ENCODE assay signal across 15 cellular contexts in genomic region chr22:26922804-26923203, GRCh38.
DNase-seq lines count a peak whose midpoint lies in the region; ATAC-seq and TF ChIP-seq lines count a peak whose summit lies in the region.
"Had no signal": no experiment of that assay in that cellular context is flagged by ENCODE, and none has a peak within 500 bp of the region (broad histone marks: within the 10 kb centered on the region; RNA-seq: fewer than 3 reads in every experiment).

No MANE protein-coding gene starts in this region.

- no peaks in the 10 kb centered on the region for H3K4me1 Mint-ChIP-seq in activated naive CD4-positive, alpha-beta T cell treated with anti-CD3 and anti-CD28 coated beads, Interleukin-2, amount 10 ng/mL, durations not matched to agents 7 days and 5 days
- H3K4me1 Mint-ChIP-seq in brain (peaks cover 41% of the 10 kb centered on the region), neural progenitor cell (peaks cover 13% of the 10 kb centered on the region), immature natural killer cell (no peaks in the 10 kb centered on the region)
- H3K4me1 Mint-ChIP-seq: activated CD8-positive, alpha-beta memory T cell treated with anti-CD3 and anti-CD28 coated beads, Interleukin-2, amount 10 ng/mL, durations not matched to agents 7 days and 5 days had no signal

- H3K27me3 ChIP-seq in neural progenitor cell = peaks cover 16% of the 10 kb centered on the region
- H3K27me3 ChIP-seq: left lung had no signal

- H2AFZ ChIP-seq in neural progenitor cell (replicated peaks) = no peak overlapping the region

- no peak overlapping the region for H3K4me3 ChIP-seq in neural progenitor cell
- H3K4me3 ChIP-seq: gastrocnemius medialis, left lung, SJSA1 had no signal

- no peaks in the 10 kb centered on the region for H3K4me1 ChIP-seq in neural progenitor cell
- H3K4me1 ChIP-seq: gastrocnemius medialis, left lung, SJSA1 had no signal

- H4K20me1 ChIP-seq in neural progenitor cell (ENCODE audit: low read depth) = peaks cover 5% of the 10 kb centered on the region

- H3K27ac ChIP-seq in neural progenitor cell = no peak overlapping the region
- H3K27ac ChIP-seq: gastrocnemius medialis, left lung, neutrophil, SJSA1 had no signal

- peak; percentile 35 for DNase-seq in activated naive CD4-positive, alpha-beta T cell treated with anti-CD3 and anti-CD28 coated beads, Interleukin-2, amount 10 ng/mL, durations not matched to agents 7 days and 5 days
- no peak for DNase-seq in activated naive CD4-positive, alpha-beta T cell treated with anti-CD3 and anti-CD28 coated beads, Interleukin-2, amount 50 U/mL, for 72 hours (ENCODE audit: low spot score in 2 of 2)
- DNase-seq in HuH-7.5 (ENCODE audit: low spot score) (peak; percentile 15), neural progenitor cell (ENCODE audit: low spot score) (peak; percentile 66), immature natural killer cell (no peak), NCI-H524 (lab: John Stamatoyannopoulos, UW) (no peak), NCI-H2196 (lab: John Stamatoyannopoulos, UW; ENCODE audit: unreplicated experiment) (no peak)
- DNase-seq: activated CD4-positive, CD25-positive, alpha-beta regulatory T cell; activated CD8-positive, alpha-beta memory T cell treated with anti-CD3 and anti-CD28 coated beads, Interleukin-2, amount 10 ng/mL, durations not matched to agents 7 days and 5 days; gastrocnemius medialis; left lung; NCI-H1417 treated with DMSO at 0.1 percent for 48 hours had no signal

- ATAC-seq in activated naive CD4-positive, alpha-beta T cell treated with anti-CD3 and anti-CD28 coated beads, Interleukin-2, amount 50 U/mL, for 72 hours = no peak
- ATAC-seq: activated CD8-positive, alpha-beta memory T cell treated with anti-CD3 and anti-CD28 coated beads, Interleukin-2, amount 10 ng/mL, durations not matched to agents 7 days and 5 days; gastrocnemius medialis; left lung had no signal

- no peaks in the 10 kb centered on the region for H3K79me2 ChIP-seq in neural progenitor cell (ENCODE audit: low read depth)

- H3K9ac ChIP-seq in neural progenitor cell = no peak overlapping the region

- peaks cover 4% of the 10 kb centered on the region for H3K27me3 Mint-ChIP-seq in activated naive CD4-positive, alpha-beta T cell treated with anti-CD3 and anti-CD28 coated beads, Interleukin-2, amount 10 ng/mL, durations not matched to agents 7 days and 5 days
- peaks cover 25% of the 10 kb centered on the region for H3K27me3 Mint-ChIP-seq in brain
- peaks cover 21% of the 10 kb centered on the region for H3K27me3 Mint-ChIP-seq in neural progenitor cell (ENCODE audit: insufficient read depth, low read depth)
- peaks cover 2 to 6% (median 2%) of the 10 kb centered on the region in 3 donors for H3K27me3 Mint-ChIP-seq in immature natural killer cell (ENCODE audit: low read depth in 3 of 3)
- H3K27me3 Mint-ChIP-seq: activated CD8-positive, alpha-beta memory T cell treated with anti-CD3 and anti-CD28 coated beads, Interleukin-2, amount 10 ng/mL, durations not matched to agents 7 days and 5 days had no signal

- CTCF ChIA-PET in activated naive CD4-positive, alpha-beta T cell treated with anti-CD3 and anti-CD28 coated beads, Interleukin-2, amount 10 ng/mL, durations not matched to agents 7 days and 5 days (lab: Charles Lee) = no interaction called here

- H3K9me3 Mint-ChIP-seq in activated naive CD4-positive, alpha-beta T cell treated with anti-CD3 and anti-CD28 coated beads, Interleukin-2, amount 10 ng/mL, durations not matched to agents 7 days and 5 days = no peaks in the 10 kb centered on the region
- H3K9me3 Mint-ChIP-seq in activated naive CD4-positive, alpha-beta T cell treated with anti-CD3 and anti-CD28 coated beads, Interleukin-2, amount 50 U/mL, for 72 hours = peaks cover 0 to 10% of the 10 kb centered on the region in 2 donors
- H3K9me3 Mint-ChIP-seq in brain (no peaks in the 10 kb centered on the region), neural progenitor cell (no peaks in the 10 kb centered on the region), immature natural killer cell (no peaks in the 10 kb centered on the region)

- no peaks in the 10 kb centered on the region for H3K36me3 Mint-ChIP-seq in activated naive CD4-positive, alpha-beta T cell treated with anti-CD3 and anti-CD28 coated beads, Interleukin-2, amount 10 ng/mL, durations not matched to agents 7 days and 5 days
- H3K36me3 Mint-ChIP-seq in activated naive CD4-positive, alpha-beta T cell treated with anti-CD3 and anti-CD28 coated beads, Interleukin-2, amount 50 U/mL, for 72 hours = no peaks in the 10 kb centered on the region
- H3K36me3 Mint-ChIP-seq in brain (no peaks in the 10 kb centered on the region), neural progenitor cell (no peaks in the 10 kb centered on the region), immature natural killer cell (peaks cover 0 to 4% (median 0%) of the 10 kb centered on the region in 3 donors)
- H3K36me3 Mint-ChIP-seq: activated CD8-positive, alpha-beta memory T cell treated with anti-CD3 and anti-CD28 coated beads, Interleukin-2, amount 10 ng/mL, durations not matched to agents 7 days and 5 days had no signal

- H3K27ac Mint-ChIP-seq in activated naive CD4-positive, alpha-beta T cell treated with anti-CD3 and anti-CD28 coated beads, Interleukin-2, amount 10 ng/mL, durations not matched to agents 7 days and 5 days = no peak overlapping the region
- no peak overlapping the region for H3K27ac Mint-ChIP-seq in activated naive CD4-positive, alpha-beta T cell treated with anti-CD3 and anti-CD28 coated beads, Interleukin-2, amount 50 U/mL, for 72 hours
- peak overlapping the region in 3 of 5 experiments; percentile 5 to 87 (median 59) for H3K27ac Mint-ChIP-seq in brain
- H3K27ac Mint-ChIP-seq in neural progenitor cell = no peak overlapping the region
- H3K27ac Mint-ChIP-seq in immature natural killer cell = no peak overlapping the region
- H3K27ac Mint-ChIP-seq: activated CD8-positive, alpha-beta memory T cell treated with anti-CD3 and anti-CD28 coated beads, Interleukin-2, amount 10 ng/mL, durations not matched to agents 7 days and 5 days had no signal

- H3K36me3 ChIP-seq in neural progenitor cell = no peaks in the 10 kb centered on the region
- H3K36me3 ChIP-seq: gastrocnemius medialis, left lung, neutrophil, SJSA1 had no signal

- H3F3A ChIP-seq in neural progenitor cell (ENCODE audit: low read depth) = no peaks in the 10 kb centered on the region

- TF ChIP-seq CTCF in brain (conservative IDR thresholded peaks at IDR 0.05) (no peak), neural progenitor cell (IDR thresholded peaks at IDR 0.05) (no peak)

- H3K4me2 ChIP-seq in neural progenitor cell = no peak overlapping the region

- no peak overlapping the region for H3K4me3 Mint-ChIP-seq in activated naive CD4-positive, alpha-beta T cell treated with anti-CD3 and anti-CD28 coated beads, Interleukin-2, amount 10 ng/mL, durations not matched to agents 7 days and 5 days
- no peak overlapping the region for H3K4me3 Mint-ChIP-seq in brain
- H3K4me3 Mint-ChIP-seq in neural progenitor cell = no peak overlapping the region
- H3K4me3 Mint-ChIP-seq in immature natural killer cell = no peak overlapping the region
- H3K4me3 Mint-ChIP-seq: activated CD8-positive, alpha-beta memory T cell treated with anti-CD3 and anti-CD28 coated beads, Interleukin-2, amount 10 ng/mL, durations not matched to agents 7 days and 5 days had no signal

- no peaks in the 10 kb centered on the region for H3K9me3 ChIP-seq in neural progenitor cell (ENCODE audit: low read depth)
- H3K9me3 ChIP-seq: gastrocnemius medialis, left lung, neutrophil, SJSA1 had no signal

Comparison
In these comparisons a context has a peak if more than half of its experiments do, and no peak if none do; other contexts are left out.
1. DNase-seq: peak in activated naive CD4-positive, alpha-beta T cell treated with anti-CD3 and anti-CD28 coated beads, Interleukin-2, amount 10 ng/mL, durations not matched to agents 7 days and 5 days (single experiment), HuH-7.5 (single experiment) and neural progenitor cell (single experiment); none in activated naive CD4-positive, alpha-beta T cell treated with anti-CD3 and anti-CD28 coated beads, Interleukin-2, amount 50 U/mL, for 72 hours (0 of 2), immature natural killer cell (0 of 3), NCI-H524 (0 of 2) and NCI-H2196 (single experiment).
2. H3K27ac Mint-ChIP-seq: peak in brain (3 of 5); none in activated naive CD4-positive, alpha-beta T cell treated with anti-CD3 and anti-CD28 coated beads, Interleukin-2, amount 10 ng/mL, durations not matched to agents 7 days and 5 days (single experiment), activated naive CD4-positive, alpha-beta T cell treated with anti-CD3 and anti-CD28 coated beads, Interleukin-2, amount 50 U/mL, for 72 hours (0 of 2), neural progenitor cell (single experiment) and immature natural killer cell (0 of 6).